21 cellular contexts compared by ENCODE assay signal in the genomic region with DNA sequence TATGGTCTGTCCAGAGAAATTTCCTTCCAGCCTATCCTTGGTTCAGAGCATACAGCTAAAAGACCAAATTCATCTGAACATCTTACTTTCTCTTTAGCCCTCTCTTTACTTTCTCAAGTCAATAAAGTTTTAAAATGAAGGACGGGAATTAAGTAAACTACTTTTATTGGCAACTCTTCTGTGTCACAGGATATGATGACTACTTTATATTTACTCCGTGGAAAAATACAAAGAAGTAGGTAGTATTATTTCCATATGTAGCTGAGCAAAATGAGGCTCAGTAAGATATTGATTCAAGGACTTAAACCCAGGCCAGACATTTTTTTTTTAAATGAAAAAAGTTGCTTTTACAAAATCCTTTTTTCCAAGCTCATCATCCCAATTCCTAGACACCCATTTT.
"Had no signal": no experiment of that assay in that cellular context is flagged by ENCODE, and none has a peak within 500 bp of the region (broad histone marks: within the 10 kb centered on the region; RNA-seq: fewer than 3 reads in every experiment).

No MANE protein-coding gene starts in this region.

- ATAC-seq: effector memory CD8-positive, alpha-beta T cell; gastrocnemius medialis; left lobe of liver; mucosa of descending colon; natural killer cell treated with Interleukin-12 subunit alpha and Interleukin-12 subunit beta and Interleukin-15 and Interleukin-18, amount 100 ng/mL, for 72 hours; sciatic nerve; stimulated activated memory B cell treated with anti-CD40 and anti-IgM and Interleukin-4, amounts not matched to agents 10 μg/mL and 1 μg/mL and 100 μg/mL, for 72 hours; stimulated activated naive CD8-positive, alpha-beta T cell treated with anti-CD3 and anti-CD28 coated beads, Interleukin-15, Interleukin-2, amounts not matched to agents 100 U/mL and 50 U/mL, for 24 hours had no signal

- H3K4me3 ChIP-seq: gastrocnemius medialis, mucosa of descending colon, prostate gland, right atrium auricular region, testis, tibial artery had no signal

- H3K9me3 ChIP-seq: gastrocnemius medialis, mucosa of descending colon, prostate gland, right atrium auricular region, testis, tibial artery had no signal

- H3K9me3 Mint-ChIP-seq: effector memory CD8-positive, alpha-beta T cell; naive B cell; natural killer cell treated with Interleukin-12 subunit alpha and Interleukin-12 subunit beta and Interleukin-15 and Interleukin-18, amount 100 ng/mL, for 72 hours; neural crest cell; stimulated activated memory B cell treated with anti-CD40 and anti-IgM and Interleukin-4, amounts not matched to agents 10 μg/mL and 1 μg/mL and 100 μg/mL, for 72 hours; type B pancreatic cell had no signal

- DNase-seq: cortex of kidney; effector memory CD8-positive, alpha-beta T cell; gastrocnemius medialis; head of caudate nucleus; kidney; mucosa of descending colon; naive B cell; stimulated activated CD4-positive, alpha-beta T cell treated with anti-CD3 and anti-CD28 coated beads, Interleukin-2, amount 100 ng/mL, for 24 hours; stimulated activated CD4-positive, alpha-beta T cell treated with anti-CD3 and anti-CD28 coated beads, Interleukin-4, amount 100 ng/mL, for 4 hours; stimulated activated naive CD8-positive, alpha-beta T cell treated with anti-CD3 and anti-CD28 coated beads, Interleukin-15, Interleukin-2, amounts not matched to agents 100 U/mL and 50 U/mL, for 24 hours; substantia nigra; testis; tibial artery had no signal

- H3K36me3 ChIP-seq: gastrocnemius medialis, prostate gland, right atrium auricular region, tibial artery had no signal

- H3K27me3 Mint-ChIP-seq: stimulated activated memory B cell treated with anti-CD40 and anti-IgM and Interleukin-4, amounts not matched to agents 10 μg/mL and 1 μg/mL and 100 μg/mL, for 72 hours; type B pancreatic cell had no signal

- FAIRE-seq: kidney had no signal

- H3K4me3 Mint-ChIP-seq: effector memory CD8-positive, alpha-beta T cell; naive B cell; natural killer cell treated with Interleukin-12 subunit alpha and Interleukin-12 subunit beta and Interleukin-15 and Interleukin-18, amount 100 ng/mL, for 72 hours; neural crest cell; stimulated activated memory B cell treated with anti-CD40 and anti-IgM and Interleukin-4, amounts not matched to agents 10 μg/mL and 1 μg/mL and 100 μg/mL, for 72 hours; type B pancreatic cell had no signal

- H3K27ac Mint-ChIP-seq: effector memory CD8-positive, alpha-beta T cell; naive B cell; natural killer cell treated with Interleukin-12 subunit alpha and Interleukin-12 subunit beta and Interleukin-15 and Interleukin-18, amount 100 ng/mL, for 72 hours; stimulated activated memory B cell treated with anti-CD40 and anti-IgM and Interleukin-4, amounts not matched to agents 10 μg/mL and 1 μg/mL and 100 μg/mL, for 72 hours; type B pancreatic cell had no signal

- H3K4me1 ChIP-seq: gastrocnemius medialis, prostate gland, right atrium auricular region, testis, tibial artery had no signal

- H3K4me1 Mint-ChIP-seq: naive B cell; neural crest cell; stimulated activated memory B cell treated with anti-CD40 and anti-IgM and Interleukin-4, amounts not matched to agents 10 μg/mL and 1 μg/mL and 100 μg/mL, for 72 hours had no signal

- H3K36me3 Mint-ChIP-seq: naive B cell; natural killer cell treated with Interleukin-12 subunit alpha and Interleukin-12 subunit beta and Interleukin-15 and Interleukin-18, amount 100 ng/mL, for 72 hours; stimulated activated memory B cell treated with anti-CD40 and anti-IgM and Interleukin-4, amounts not matched to agents 10 μg/mL and 1 μg/mL and 100 μg/mL, for 72 hours; type B pancreatic cell had no signal

- H3K27ac ChIP-seq: gastrocnemius medialis, prostate gland, right atrium auricular region, testis, tibial artery had no signal

- H3K27me3 ChIP-seq: gastrocnemius medialis, right atrium auricular region, testis, tibial artery had no signal
